8 cellular contexts compared by ENCODE assay signal in the genomic region with DNA sequence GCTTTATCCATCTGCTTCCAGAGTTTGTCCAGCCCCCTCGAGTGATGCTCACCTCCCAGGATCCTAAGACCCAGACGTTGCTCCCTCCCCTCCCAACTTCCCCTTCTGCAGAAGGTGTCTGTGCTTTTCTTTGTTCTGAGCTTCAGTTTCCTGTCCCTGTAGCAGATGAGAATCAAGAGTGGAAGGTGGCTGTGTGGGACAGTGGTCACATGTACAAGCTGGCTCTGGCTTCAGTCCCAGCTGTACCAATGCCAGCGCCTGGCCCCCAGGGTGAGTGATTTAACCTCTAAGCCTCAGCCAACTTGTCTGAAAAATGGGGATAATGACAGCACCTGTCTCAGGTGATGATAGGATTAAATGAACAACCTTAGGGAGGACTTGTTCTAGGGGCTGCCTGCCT. TPM values are rescaled to one million over a fixed set of nuclear protein-coding genes. Genes with fewer than 3 reads are reported as not detected.
DNase-seq lines count a peak whose midpoint lies in the region; ATAC-seq and TF ChIP-seq lines count a peak whose summit lies in the region.

No MANE protein-coding gene starts in this region.

- peak; percentile 5 for ATAC-seq in sciatic nerve
- no peak for ATAC-seq in GM21515 (IDR thresholded peaks at IDR 0.05; ENCODE audit: unreplicated experiment)

- intact Hi-C loops in sciatic nerve (cut with DNase I): loop anchor here (5.0 to 10.0 kb wide), 2 partner anchors 53 to 105 kb away; a partner anchor contains a TSS

- TF ChIP-seq CTCF in LNCaP clone FGC (IDR thresholded peaks at IDR 0.05; ENCODE audit: control insufficient read depth, extremely low read depth, insufficient read depth) (no peak), epithelial cell of proximal tubule (conservative IDR thresholded peaks at IDR 0.05; ENCODE audit: low read depth, low read length) (no peak)

- H3K4me3 ChIP-seq in LNCaP clone FGC (ENCODE audit: low read depth, low read length) (peak overlapping the region; percentile 38), epithelial cell of proximal tubule (ENCODE audit: low read depth, low read length) (peak overlapping the region; percentile 39)

- peak; percentile 27 for DNase-seq in DMS79 treated with DMSO at 0.1 percent for 48 hours (lab: John Stamatoyannopoulos, UW)
- no peak for DNase-seq in DMS79 (lab: John Stamatoyannopoulos, UW)
- DNase-seq in LNCaP clone FGC (ENCODE audit: low read depth): no peak
- no peak for DNase-seq in epithelial cell of proximal tubule (ENCODE audit: low read depth)
- DNase-seq in sciatic nerve (ENCODE audit: low spot score): no peak
- DNase-seq in cerebellum (ENCODE audit: low spot score): no peak
- DNase-seq in DMS 273 treated with DMSO at 0.1 percent for 48 hours (lab: John Stamatoyannopoulos, UW): no peak

RNA-seq across cellular contexts. Expression of a gene that starts 7.7 kb away (rescaled TPM):
- total RNA-seq in epithelial cell of proximal tubule: 3.5 and 3.8 TPM in 2 replicates
- not detected for total RNA-seq in sciatic nerve
- not detected for total RNA-seq in cerebellum

RNA-seq across cellular contexts. Expression of a gene that starts 8.6 kb away (rescaled TPM):
- total RNA-seq in epithelial cell of proximal tubule: 39.5 and 47.6 TPM in 2 replicates
- 20.0 TPM for total RNA-seq in sciatic nerve
- total RNA-seq in cerebellum: 6.1 TPM

RNA-seq across cellular contexts. Expression of a gene that starts 21.0 kb away (rescaled TPM):
- 71.0 and 111 TPM in 2 replicates for total RNA-seq in epithelial cell of proximal tubule
- total RNA-seq in sciatic nerve: 187 TPM
- 80.0 TPM for total RNA-seq in cerebellum

RNA-seq across cellular contexts. Expression of a gene that starts 53.9 kb away (rescaled TPM):
- total RNA-seq in epithelial cell of proximal tubule: 2.1 and 5.4 TPM in 2 replicates
- 24.2 TPM for total RNA-seq in sciatic nerve
- total RNA-seq in cerebellum: 1.6 TPM
